Comparison of ENCODE assay signal across 1 cellular context in genomic region chr19:7386769-7387168, GRCh38.
TF ChIP-seq lines count a peak whose summit lies in the region.

No MANE protein-coding gene starts in this region.

TF ChIP-seq in GM23338, 12 proteins besides CTCF, POLR2A, EP300 and RAD21:
- TF ChIP-seq STAT1 (IDR thresholded peaks at IDR 0.05; ENCODE audit: unreplicated experiment) (no peak), NANOG (IDR thresholded peaks at IDR 0.05; ENCODE audit: borderline replicate concordance) (no peak), ZNF114 (CRISPR knock-in tag; IDR thresholded peaks at IDR 0.05) (no peak), CREB1 (CRISPR knock-in tag; IDR thresholded peaks at IDR 0.05; ENCODE audit: low read depth) (no peak), ZNF331 (CRISPR knock-in tag; IDR thresholded peaks at IDR 0.05; ENCODE audit: low read depth) (no peak), REST (IDR thresholded peaks at IDR 0.05; ENCODE audit: unreplicated experiment) (no peak), EZH2phosphoT487 (IDR thresholded peaks at IDR 0.05; ENCODE audit: unreplicated experiment) (no peak), ETS1 (IDR thresholded peaks at IDR 0.05) (no peak), ZNF462 (CRISPR knock-in tag; IDR thresholded peaks at IDR 0.05) (no peak), EZH2 (IDR thresholded peaks at IDR 0.05; ENCODE audit: low read depth, unreplicated experiment) (no peak)
